Comparison of ENCODE assay signal across 22 cellular contexts in the genomic region with DNA sequence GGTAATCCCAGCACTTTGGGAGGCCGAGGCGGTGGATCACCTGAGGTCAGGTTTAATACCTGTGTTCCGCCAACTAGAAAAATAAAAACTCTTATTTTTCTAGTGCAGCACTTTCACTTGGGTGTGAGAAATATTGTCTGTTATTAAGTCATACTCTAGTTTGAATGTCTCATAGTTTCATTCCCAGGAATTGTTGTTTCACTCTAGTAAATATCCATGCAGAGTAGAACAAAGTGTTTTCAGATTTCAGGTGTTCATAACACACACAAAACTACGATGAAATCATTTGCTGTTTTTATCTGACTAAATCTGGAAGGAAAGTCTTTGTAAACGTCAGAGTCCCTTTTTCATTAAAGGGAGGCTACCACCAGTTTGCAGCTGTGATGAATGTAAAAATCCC. TPM values are rescaled to one million over a fixed set of nuclear protein-coding genes. Genes with fewer than 3 reads are reported as not detected.
A peak's percentile ranks its signal among the peaks of the same experiment; 100 is the strongest.
DNase-seq lines count a peak whose midpoint lies in the region; ATAC-seq and TF ChIP-seq lines count a peak whose summit lies in the region.
"Had no signal": no experiment of that assay in that cellular context is flagged by ENCODE, and none has a peak within 500 bp of the region (broad histone marks: within the 10 kb centered on the region; RNA-seq: fewer than 3 reads in every experiment).

No MANE protein-coding gene starts in this region.

- peak; percentile 4 for ATAC-seq in activated CD4-positive, CD25-positive, alpha-beta regulatory T cell treated with anti-CD3 and anti-CD28 coated beads, Interleukin-2, amount 50 U/mL, for 24 hours
- no peak for ATAC-seq in CD4-positive, CD25-positive, alpha-beta regulatory T cell (ENCODE audit: low read depth in 2 of 2)
- ATAC-seq in activated B cell treated with CpG ODN at 0.5 μM for 24 hours (ENCODE audit: low read depth) (no peak), foreskin keratinocyte (no peak), gastrocnemius medialis (no peak), HG03442 (IDR thresholded peaks at IDR 0.05; ENCODE audit: unreplicated experiment) (no peak)
- ATAC-seq: HCT116; natural killer cell treated with Interleukin-12 subunit alpha and Interleukin-12 subunit beta and Interleukin-15 and Interleukin-18, amount 100 ng/mL, for 72 hours had no signal

- intact Hi-C loops in activated B cell treated with CpG ODN at 0.5 μM for 24 hours (cut with micrococcal nuclease) = loop anchor here (5.0 kb wide), 1 partner anchor 371 kb away; the partner anchor contains the start of gene NOP58
- intact Hi-C loops in gastrocnemius medialis (cut with DNase I; ENCODE audit: low total_unique reads) = loop anchor here (5.0 to 10.0 kb wide), 5 partner anchors 89 to 596 kb away; partner anchors contain the start of genes CARF, CYP20A1, ICA1L and NBEAL1

- CTCF ChIA-PET in activated B cell treated with CpG ODN at 0.5 μM for 24 hours (lab: Charles Lee) = interaction anchor here (2.0 kb wide), 1 partner anchor 50 kb away, joined by 7 read pairs; no protein-coding TSS in a partner anchor

- POLR2A ChIA-PET in activated B cell treated with CpG ODN at 0.5 μM for 24 hours (lab: Charles Lee) = interaction anchor here (1.0 to 1.6 kb wide), 2 partner anchors 67 to 113 kb away, joined by 3 to 6 read pairs; no protein-coding TSS in a partner anchor

- H3K4me1 Mint-ChIP-seq in CD4-positive, CD25-positive, alpha-beta regulatory T cell = peaks cover 25 to 64% (median 46%) of the 10 kb centered on the region in 4 donors
- H3K4me1 Mint-ChIP-seq in activated B cell treated with CpG ODN at 0.5 μM for 24 hours = peaks cover 65% of the 10 kb centered on the region

- peaks cover 4% of the 10 kb centered on the region for H3K36me3 Mint-ChIP-seq in CD4-positive, CD25-positive, alpha-beta regulatory T cell
- peaks cover 18% of the 10 kb centered on the region for H3K36me3 Mint-ChIP-seq in activated B cell treated with CpG ODN at 0.5 μM for 24 hours (ENCODE audit: low read depth)
- H3K36me3 Mint-ChIP-seq: natural killer cell treated with Interleukin-12 subunit alpha and Interleukin-12 subunit beta and Interleukin-15 and Interleukin-18, amount 100 ng/mL, for 72 hours had no signal

- no peak for TF ChIP-seq POLR2A in gastrocnemius medialis (IDR thresholded peaks at IDR 0.05)

- no peaks in the 10 kb centered on the region for H3K27me3 ChIP-seq in CD4-positive, CD25-positive, alpha-beta regulatory T cell (ENCODE audit: control insufficient read depth, insufficient read depth, low read length)
- H3K27me3 ChIP-seq in foreskin keratinocyte (no peaks in the 10 kb centered on the region), gastrocnemius medialis (no peaks in the 10 kb centered on the region)
- H3K27me3 ChIP-seq: BE2C, hepatocyte, suprapubic skin had no signal

- H3K27ac Mint-ChIP-seq in CD4-positive, CD25-positive, alpha-beta regulatory T cell = peak overlapping the region; percentile 79 to 85 (median 84)
- H3K27ac Mint-ChIP-seq in activated B cell treated with CpG ODN at 0.5 μM for 24 hours = peak overlapping the region; percentile 76

- TF ChIP-seq CTCF in activated B cell treated with CpG ODN at 0.5 μM for 24 hours (IDR thresholded peaks at IDR 0.05) (no peak), foreskin keratinocyte (conservative IDR thresholded peaks at IDR 0.05) (no peak), gastrocnemius medialis (IDR thresholded peaks at IDR 0.05 in 4 of 5, conservative IDR thresholded peaks at IDR 0.05 in 1 of 5) (no peak)

- H3K27me3 Mint-ChIP-seq in CD4-positive, CD25-positive, alpha-beta regulatory T cell = peaks cover 4% of the 10 kb centered on the region
- H3K27me3 Mint-ChIP-seq in activated B cell treated with CpG ODN at 0.5 μM for 24 hours = no peaks in the 10 kb centered on the region
- H3K27me3 Mint-ChIP-seq: natural killer cell treated with Interleukin-12 subunit alpha and Interleukin-12 subunit beta and Interleukin-15 and Interleukin-18, amount 100 ng/mL, for 72 hours had no signal

- peak overlapping the region; percentile 68 for H3K4me3 ChIP-seq in CD4-positive, CD25-positive, alpha-beta regulatory T cell (ENCODE audit: low read depth, low read length)
- no peak overlapping the region for H3K4me3 ChIP-seq in gastrocnemius medialis
- H3K4me3 ChIP-seq: hepatocyte, suprapubic skin had no signal

- H3K9me3 Mint-ChIP-seq in CD4-positive, CD25-positive, alpha-beta regulatory T cell = no peaks in the 10 kb centered on the region
- no peaks in the 10 kb centered on the region for H3K9me3 Mint-ChIP-seq in activated B cell treated with CpG ODN at 0.5 μM for 24 hours
- H3K9me3 Mint-ChIP-seq: natural killer cell treated with Interleukin-12 subunit alpha and Interleukin-12 subunit beta and Interleukin-15 and Interleukin-18, amount 100 ng/mL, for 72 hours had no signal

- DNase-seq in activated CD4-positive, CD25-positive, alpha-beta regulatory T cell (lab: John Stamatoyannopoulos, UW) = no peak
- no peak for DNase-seq in CD4-positive, CD25-positive, alpha-beta regulatory T cell
- no peak for DNase-seq in activated B cell treated with CpG ODN at 0.5 μM for 24 hours
- DNase-seq in foreskin keratinocyte = no peak
- DNase-seq in gastrocnemius medialis = no peak
- DNase-seq in LoVo (ENCODE audit: low spot score) = no peak
- DNase-seq: 8988T; activated CD4-positive, CD25-positive, alpha-beta regulatory T cell treated with anti-CD3 and anti-CD28 coated beads, Interleukin-2, amount 50 U/mL, for 72 hours; activated effector memory CD4-positive, alpha-beta T cell treated with Interleukin-2 at 50 U/mL for 16 hours; BE2C; GF-D8; KBM-7; NCI-H1092; NCI-H2081 treated with DMSO at 0.1 percent for 48 hours; NCI-H510A treated with DMSO at 0.1 percent for 48 hours; SIG-M5 had no signal

- H3K27ac ChIP-seq in CD4-positive, CD25-positive, alpha-beta regulatory T cell (ENCODE audit: insufficient read depth, low read length, poor library complexity, severe bottlenecking) = peak overlapping the region; percentile 52
- H3K27ac ChIP-seq in foreskin keratinocyte = peak overlapping the region; percentile 56
- H3K27ac ChIP-seq in gastrocnemius medialis = peak overlapping the region in 1 of 4 donors; percentile 17
- H3K27ac ChIP-seq: suprapubic skin had no signal

- H3K4me1 ChIP-seq in CD4-positive, CD25-positive, alpha-beta regulatory T cell (ENCODE audit: control insufficient read depth, insufficient read depth, low read length, poor library complexity, severe bottlenecking) = peaks cover 46% of the 10 kb centered on the region
- H3K4me1 ChIP-seq in foreskin keratinocyte (peaks cover 16% of the 10 kb centered on the region), gastrocnemius medialis (peaks cover 19 to 30% of the 10 kb centered on the region in 2 donors)
- H3K4me1 ChIP-seq: BE2C had no signal

- H3K36me3 ChIP-seq in CD4-positive, CD25-positive, alpha-beta regulatory T cell (ENCODE audit: control insufficient read depth, insufficient read depth, low read length) = no peaks in the 10 kb centered on the region
- H3K36me3 ChIP-seq in gastrocnemius medialis = no peaks in the 10 kb centered on the region
- H3K36me3 ChIP-seq: BE2C, suprapubic skin had no signal

- H3K4me3 Mint-ChIP-seq in CD4-positive, CD25-positive, alpha-beta regulatory T cell = peak overlapping the region; percentile 71 to 92 (median 84)
- no peak overlapping the region for H3K4me3 Mint-ChIP-seq in activated B cell treated with CpG ODN at 0.5 μM for 24 hours
- H3K4me3 Mint-ChIP-seq: natural killer cell treated with Interleukin-12 subunit alpha and Interleukin-12 subunit beta and Interleukin-15 and Interleukin-18, amount 100 ng/mL, for 72 hours had no signal

- H3K9me3 ChIP-seq in CD4-positive, CD25-positive, alpha-beta regulatory T cell (ENCODE audit: control insufficient read depth in 2 of 2, low read length in 2 of 2) = no peaks in the 10 kb centered on the region
- no peaks in the 10 kb centered on the region for H3K9me3 ChIP-seq in gastrocnemius medialis
- H3K9me3 ChIP-seq: BE2C, suprapubic skin had no signal

- in situ Hi-C loops in gastrocnemius medialis (cut with MboI; ENCODE audit: low sequenced_read_pairs in 4 of 4) = no loop called here

RNA-seq across cellular contexts. Expression of gene FAM117B, which starts 3.9 kb away (rescaled TPM):
- total RNA-seq in CD4-positive, CD25-positive, alpha-beta regulatory T cell = 17.8 TPM
- 10 to 100 TPM in 1 of 4 donors, 1 to 10 TPM in 3; 4.8 to 10.6 (median 7.5) TPM for polyA plus RNA-seq in CD4-positive, CD25-positive, alpha-beta regulatory T cell
- total RNA-seq in activated B cell treated with CpG ODN at 0.5 μM for 24 hours = 21.3 and 22.5 TPM in 2 replicates
- 2.6 and 3.0 TPM in 2 replicates for total RNA-seq in foreskin keratinocyte
- polyA plus RNA-seq in foreskin keratinocyte = 0.75 and 0.78 TPM in 2 replicates
- 1 to 10 TPM; 1.5 to 4.5 (median 2.9) TPM for total RNA-seq in gastrocnemius medialis

Comparison
In these comparisons a context has a peak if more than half of its experiments do, and no peak if none do; other contexts are left out.
1. ATAC-seq: peak in activated CD4-positive, CD25-positive, alpha-beta regulatory T cell treated with anti-CD3 and anti-CD28 coated beads, Interleukin-2, amount 50 U/mL, for 24 hours (2 of 2); none in CD4-positive, CD25-positive, alpha-beta regulatory T cell (0 of 2), activated B cell treated with CpG ODN at 0.5 μM for 24 hours (single experiment), foreskin keratinocyte (single experiment), gastrocnemius medialis (0 of 2) and HG03442 (single experiment).